Comparison of ENCODE assay signal across 8 cellular contexts in genomic region chr20:32474967-32475819, GRCh38.
DNase-seq lines count a peak whose midpoint lies in the region; ATAC-seq, FAIRE-seq and TF ChIP-seq lines count a peak whose summit lies in the region.

No MANE protein-coding gene starts in this region.

- CTCF ChIA-PET in RWPE1 (lab: Yijun Ruan, JAX), result interaction anchor here (0.7 to 4.1 kb wide), 3 partner anchors 10 to 138 kb away, joined by 3 to 22 read pairs (median 4); no protein-coding TSS in a partner anchor

- POLR2A ChIA-PET in RWPE1 (lab: Yijun Ruan, JAX; ENCODE audit: low non-redundant PET), result interaction anchor here (0.6 kb wide), 1 partner anchor 251 kb away, joined by 3 read pairs; no protein-coding TSS in a partner anchor

- ATAC-seq in GM18511 (IDR thresholded peaks at IDR 0.05; ENCODE audit: unreplicated experiment), result peak; percentile 77

- DNase-seq in RWPE1 (ENCODE audit: low spot score), result peak; percentile 99
- peak; percentile 76 for DNase-seq in medulla oblongata (ENCODE audit: extremely low spot score)
- DNase-seq in substantia nigra (lab: John Stamatoyannopoulos, UW), result peak in 45 of 49 donors; percentile 35 to 84 (median 60)
- no peak for DNase-seq in activated CD4-positive, alpha-beta T cell treated with anti-CD3 and anti-CD28 coated beads for 1 hour
- DNase-seq in OCI-M2 (lab: John Stamatoyannopoulos, UW; ENCODE audit: unreplicated experiment), result no peak
- no peak for DNase-seq in NOMO-1 treated with dmso at 0.1 percent for 144 hours (lab: John Stamatoyannopoulos, UW; ENCODE audit: unreplicated experiment)

- FAIRE-seq in endometrium (lab: Jason Lieb, UNC), result peak; percentile 88

- no peak for TF ChIP-seq CTCF in RWPE1 (conservative IDR thresholded peaks at IDR 0.05; ENCODE audit: low read depth)

- H3K27ac ChIP-seq in RWPE1, result peak overlapping the region; percentile 93
- H3K27ac ChIP-seq in substantia nigra (ENCODE audit: low read depth, low read length, poor library complexity, severe bottlenecking), result peak overlapping the region; percentile 86

Comparison
In these comparisons a context has a peak if more than half of its experiments do, and no peak if none do; other contexts are left out.
1. DNase-seq: peak in RWPE1 (single experiment), medulla oblongata (single experiment) and substantia nigra (45 of 49); none in activated CD4-positive, alpha-beta T cell treated with anti-CD3 and anti-CD28 coated beads for 1 hour (single experiment), OCI-M2 (single experiment) and NOMO-1 treated with dmso at 0.1 percent for 144 hours (single experiment).